Comparison of ENCODE assay signal across 24 cellular contexts in genomic region chr14:45705954-45706353, GRCh38.
"Had no signal": no experiment of that assay in that cellular context is flagged by ENCODE, and none has a peak within 500 bp of the region (broad histone marks: within the 10 kb centered on the region; RNA-seq: fewer than 3 reads in every experiment).

No MANE protein-coding gene starts in this region.

- H3K36me3 Mint-ChIP-seq: activated naive CD8-positive, alpha-beta T cell; brain had no signal

- H3K27me3 Mint-ChIP-seq: activated CD4-positive, alpha-beta memory T cell treated with anti-CD3 and anti-CD28 coated beads, Interleukin-2, amount 10 ng/mL, durations not matched to agents 7 days and 5 days; activated naive CD8-positive, alpha-beta T cell; activated T-helper 17 cell treated with anti-CD3 and anti-CD28 coated beads, Interleukin-2, amount 50 U/mL, for 72 hours; brain; central memory CD8-positive, alpha-beta T cell had no signal

- H3K27ac Mint-ChIP-seq: activated CD4-positive, alpha-beta memory T cell treated with anti-CD3 and anti-CD28 coated beads, Interleukin-2, amount 10 ng/mL, durations not matched to agents 7 days and 5 days; activated naive CD4-positive, alpha-beta T cell treated with anti-CD3 and anti-CD28 coated beads for 36 hours; activated naive CD8-positive, alpha-beta T cell; activated T-helper 17 cell treated with anti-CD3 and anti-CD28 coated beads, Interleukin-2, amount 50 U/mL, for 72 hours; brain had no signal

- DNase-seq: activated CD4-positive, alpha-beta memory T cell treated with anti-CD3 and anti-CD28 coated beads, Interleukin-2, amount 10 ng/mL, durations not matched to agents 7 days and 5 days; activated CD4-positive, alpha-beta T cell treated with anti-CD3 and anti-CD28 coated beads, Interleukin-2, amount 50 U/mL, for 1 hour; activated CD4-positive, CD25-positive, alpha-beta regulatory T cell; activated gamma-delta T cell; activated naive CD4-positive, alpha-beta T cell treated with anti-CD3 and anti-CD28 coated beads for 36 hours; activated T-cell treated with anti-CD3 and anti-CD28 coated beads for 4 hours; activated T-cell treated with anti-CD3 and anti-CD28 coated beads, Interleukin-2, amount 50 U/mL, for 48 hours; amygdala; NCI-H1105 treated with DMSO at 0.1 percent for 48 hours; NCI-H1436 treated with DMSO at 0.1 percent for 48 hours; NCI-H1930; NCI-H345; NCI-H510A; NCI-H82; PC-9; SHP77 treated with DMSO at 0.1 percent for 48 hours; T-helper 1 cell had no signal

- H3K9me3 Mint-ChIP-seq: brain had no signal

- H3K4me2 ChIP-seq: PC-9 had no signal

- ATAC-seq: activated T-helper 17 cell treated with anti-CD3 and anti-CD28 coated beads, Interleukin-2, amount 50 U/mL, for 72 hours had no signal

- H3K4me1 Mint-ChIP-seq: activated CD4-positive, alpha-beta memory T cell treated with anti-CD3 and anti-CD28 coated beads, Interleukin-2, amount 10 ng/mL, durations not matched to agents 7 days and 5 days; activated T-helper 17 cell treated with anti-CD3 and anti-CD28 coated beads, Interleukin-2, amount 50 U/mL, for 72 hours; central memory CD8-positive, alpha-beta T cell had no signal

- H3K4me3 Mint-ChIP-seq: activated CD4-positive, alpha-beta memory T cell treated with anti-CD3 and anti-CD28 coated beads, Interleukin-2, amount 10 ng/mL, durations not matched to agents 7 days and 5 days; activated naive CD4-positive, alpha-beta T cell treated with anti-CD3 and anti-CD28 coated beads for 36 hours; activated naive CD8-positive, alpha-beta T cell; activated T-helper 17 cell treated with anti-CD3 and anti-CD28 coated beads, Interleukin-2, amount 50 U/mL, for 72 hours; brain; central memory CD8-positive, alpha-beta T cell had no signal

- FAIRE-seq: astrocyte had no signal

- H3K27ac ChIP-seq: PC-9, SK-N-MC, VCaP had no signal

- H3K4me3 ChIP-seq: PC-9, SK-N-MC had no signal

- H2AFZ ChIP-seq: PC-9 had no signal
